In genomic region chr18:12656671-12657047, GRCh38 we compare ENCODE assay signal across 8 cellular contexts. TPM values are rescaled to one million over a fixed set of nuclear protein-coding genes. Genes with fewer than 3 reads are reported as not detected.
DNase-seq lines count a peak whose midpoint lies in the region; ATAC-seq and TF ChIP-seq lines count a peak whose summit lies in the region.

No MANE protein-coding gene starts in this region.

- TF ChIP-seq POLR2A in body of pancreas (IDR thresholded peaks at IDR 0.05): no peak

- H3K9me3 ChIP-seq in AG04450 (ENCODE audit: control insufficient read depth, insufficient read depth, low read length): no peaks in the 10 kb centered on the region
- no peaks in the 10 kb centered on the region for H3K9me3 ChIP-seq in HUES48 (ENCODE audit: control insufficient read depth, insufficient read depth, low read length)
- no peaks in the 10 kb centered on the region for H3K9me3 ChIP-seq in body of pancreas
- peaks cover 0 to 4% of the 10 kb centered on the region in 2 donors for H3K9me3 ChIP-seq in lung (ENCODE audit: control insufficient read depth in 2 of 2, insufficient read depth in 1 of 2, low read length in 1 of 2)

- H3K36me3 ChIP-seq in HUES48 (ENCODE audit: control insufficient read depth, insufficient read depth, low read length) (no peaks in the 10 kb centered on the region), body of pancreas (replicated peaks in 1 of 2; ENCODE audit: insufficient read depth in 1 of 2, low read depth in 2 of 2) (no peaks in the 10 kb centered on the region), lung (ENCODE audit: control insufficient read depth in 2 of 2, insufficient read depth in 2 of 2, low read length in 2 of 2) (peaks cover 0 to 2% of the 10 kb centered on the region in 2 donors), urinary bladder (ENCODE audit: insufficient read depth) (no peaks in the 10 kb centered on the region)

- DNase-seq in AG04450 (ENCODE audit: low read depth, low spot score) (no peak), body of pancreas (no peak), lung (ENCODE audit: low spot score) (no peak), NCI-H187 (lab: John Stamatoyannopoulos, UW) (no peak)

- no peak overlapping the region for H3K9ac ChIP-seq in HUES48 (ENCODE audit: low read depth, low read length)

- intact Hi-C loops in body of pancreas (cut with DNase I): loop anchor here (5.0 kb wide), 1 partner anchor 114 kb away; no protein-coding TSS in a partner anchor

- ATAC-seq in body of pancreas: no peak
- ATAC-seq in lung (ENCODE audit: insufficient read depth, low FRiP score): no peak
- ATAC-seq in HG03342 (IDR thresholded peaks at IDR 0.05; ENCODE audit: unreplicated experiment): no peak
- ATAC-seq in GM18873 (IDR thresholded peaks at IDR 0.05; ENCODE audit: low FRiP score, unreplicated experiment): no peak

- POLR2A ChIA-PET in AG04450 (lab: Yijun Ruan, JAX): no interaction called here

- 6 to 9% methylated on average over 7 of the region's 7 CpGs for WGBS in body of pancreas, 2 donors
- WGBS in lung, 2 donors: 8 to 13% methylated on average over 7 of the region's 7 CpGs
- 5% methylated on average over 7 of the region's 7 CpGs for WGBS in urinary bladder

- CTCF ChIA-PET in AG04450 (lab: Charles Lee): no interaction called here

- H3K4me3 ChIP-seq in AG04450 (ENCODE audit: low read depth, low read length) (peak overlapping the region; percentile 68), HUES48 (ENCODE audit: low read depth, low read length) (peak overlapping the region; percentile 62), body of pancreas (peak overlapping the region in 1 of 2 donors; percentile 32), lung (peak overlapping the region; percentile 90), urinary bladder (ENCODE audit: low read depth, low read length) (peak overlapping the region; percentile 93)

- TF ChIP-seq CTCF in AG04450 (IDR thresholded peaks at IDR 0.05; ENCODE audit: low read depth, low read length) (no peak), body of pancreas (IDR thresholded peaks at IDR 0.05) (no peak), lung (IDR thresholded peaks at IDR 0.05; ENCODE audit: control extremely low read depth, extremely low read depth) (no peak)

- H3K27me3 ChIP-seq in AG04450 (ENCODE audit: control insufficient read depth, insufficient read depth, low read length) (no peaks in the 10 kb centered on the region), HUES48 (ENCODE audit: control insufficient read depth, insufficient read depth, low read length) (peaks cover 13% of the 10 kb centered on the region), body of pancreas (no peaks in the 10 kb centered on the region), lung (ENCODE audit: control insufficient read depth, insufficient read depth) (no peaks in the 10 kb centered on the region)

- no peak overlapping the region for H3K27ac ChIP-seq in AG04450 (ENCODE audit: low read depth, low read length)
- no peak overlapping the region for H3K27ac ChIP-seq in HUES48 (ENCODE audit: low read depth, low read length)
- H3K27ac ChIP-seq in body of pancreas: peak overlapping the region; percentile 71 to 89 (median 86)
- H3K27ac ChIP-seq in lung (ENCODE audit: low read depth in 1 of 2, low read length in 1 of 2): peak overlapping the region; percentile 95
- H3K27ac ChIP-seq in urinary bladder (ENCODE audit: low read depth): peak overlapping the region; percentile 90

- H3K4me1 ChIP-seq in HUES48 (ENCODE audit: control insufficient read depth, insufficient read depth, low read length): peaks cover 21% of the 10 kb centered on the region
- peaks cover 13% of the 10 kb centered on the region for H3K4me1 ChIP-seq in body of pancreas
- H3K4me1 ChIP-seq in lung (ENCODE audit: control insufficient read depth in 2 of 2, insufficient read depth in 2 of 2, low read length in 2 of 2): peaks cover 2 to 8% of the 10 kb centered on the region in 2 donors
- no peaks in the 10 kb centered on the region for H3K4me1 ChIP-seq in urinary bladder (ENCODE audit: insufficient read depth)

RNA-seq across cellular contexts. Expression of gene SPIRE1, which starts 1.2 kb away (rescaled TPM):
- polyA plus RNA-seq in AG04450 (2011; rRNA removed): 16.3 and 22.2 TPM in 2 replicates
- 23.8 and 25.5 TPM in 2 replicates for polyA minus RNA-seq in AG04450 (2011; rRNA and poly(A)+ RNA removed)
- 10 to 100 TPM in 1 of 2 donors, 1 to 10 TPM in 1; 8.2 to 15.0 TPM for total RNA-seq in body of pancreas
- 10 to 100 TPM; 17.5 to 34.0 TPM for total RNA-seq in lung
- polyA plus RNA-seq in lung: 10 to 100 TPM in 1 of 2 donors, 1 to 10 TPM in 1; 8.7 to 12.0 TPM
- total RNA-seq in urinary bladder: 22.6 TPM
- 12.9 TPM for polyA plus RNA-seq in urinary bladder

RNA-seq across cellular contexts. Expression of gene CEP76, which starts 45.9 kb away (rescaled TPM):
- polyA plus RNA-seq in AG04450 (2011; rRNA removed) (5.6 and 7.6 TPM in 2 replicates), lung (1 to 10 TPM; 3.0 to 3.5 TPM), urinary bladder (4.4 TPM)
- polyA minus RNA-seq in AG04450 (2011; rRNA and poly(A)+ RNA removed): 4.0 and 6.3 TPM in 2 replicates
- total RNA-seq in body of pancreas (10 to 100 TPM in 1 of 2 donors, 1 to 10 TPM in 1; 6.2 to 10.2 TPM), lung (10 to 100 TPM in 1 of 2 donors, 1 to 10 TPM in 1; 4.4 to 10.4 TPM), urinary bladder (14.3 TPM)

RNA-seq across cellular contexts. Expression of gene PSMG2, which starts 46.2 kb away (rescaled TPM):
- polyA plus RNA-seq in AG04450 (2011; rRNA removed) (79.4 and 96.2 TPM in 2 replicates), lung (100 to 1,000 TPM in 1 of 2 donors, 10 to 100 TPM in 1; 61.8 to 117 TPM), urinary bladder (103 TPM)
- 34.9 and 38.3 TPM in 2 replicates for polyA minus RNA-seq in AG04450 (2011; rRNA and poly(A)+ RNA removed)
- total RNA-seq in body of pancreas (10 to 100 TPM in 1 of 2 donors, 1 to 10 TPM in 1; 8.2 to 36.8 TPM), lung (10 to 100 TPM; 53.3 to 60.7 TPM), urinary bladder (100 TPM)

Comparison
In these comparisons a context has a peak if more than half of its experiments do, and no peak if none do; other contexts are left out.
1. H3K27ac ChIP-seq: peak in body of pancreas (4 of 4), lung (2 of 2) and urinary bladder (single experiment); none in AG04450 (single experiment) and HUES48 (single experiment).